12 cellular contexts compared by ENCODE assay signal in genomic region chr3:12508316-12508715, GRCh38. TPM values are rescaled to one million over a fixed set of nuclear protein-coding genes. Genes with fewer than 3 reads are reported as not detected.
DNase-seq lines count a peak whose midpoint lies in the region; ATAC-seq, FAIRE-seq and TF ChIP-seq lines count a peak whose summit lies in the region.
"Had no signal": no experiment of that assay in that cellular context is flagged by ENCODE, and none has a peak within 500 bp of the region (broad histone marks: within the 10 kb centered on the region; RNA-seq: fewer than 3 reads in every experiment).

No MANE protein-coding gene starts in this region.

- H3K27me3 ChIP-seq in adipocyte (replicated peaks; ENCODE audit: control insufficient read depth, insufficient read depth, low read length) = no peaks in the 10 kb centered on the region
- H3K27me3 ChIP-seq in small intestine (ENCODE audit: control insufficient read depth in 2 of 2, insufficient read depth in 2 of 2, low read length in 2 of 2) = no peaks in the 10 kb centered on the region

- H3K9me3 ChIP-seq in adipocyte (ENCODE audit: control insufficient read depth, low read length) (no peaks in the 10 kb centered on the region), small intestine (ENCODE audit: control insufficient read depth, low read depth) (no peaks in the 10 kb centered on the region)

- no peak for FAIRE-seq in small intestine (lab: Jason Lieb, UNC)
- FAIRE-seq: colon had no signal

- ATAC-seq in sciatic nerve (peak; percentile 72), HG03520 (IDR thresholded peaks at IDR 0.05; ENCODE audit: unreplicated experiment) (no peak)

- 80 to 92% (median 89%) methylated on average over 5 of the region's 5 CpGs for WGBS in small intestine, 3 donors

- DNase-seq in ELR (ENCODE audit: low read depth) (peak; percentile 98), adipocyte (ENCODE audit: low read depth) (peak; percentile 93), glomerular visceral epithelial cell (ENCODE audit: extremely low spot score) (peak; percentile 82), sciatic nerve (ENCODE audit: low spot score) (no peak), HEK293T (ENCODE audit: extremely low spot score) (no peak), small intestine (no peak), mesenteric fat pad (ENCODE audit: low spot score) (no peak)
- DNase-seq: activated B cell treated with CpG ODN at 0.5 μM for 24 hours, DMS79, NCI-H446 treated with DMSO at 0.1 percent for 48 hours had no signal

- peak overlapping the region; percentile 35 for H3K4me3 ChIP-seq in adipocyte (ENCODE audit: low read length)
- H3K4me3 ChIP-seq in small intestine (ENCODE audit: low read depth in 1 of 2, low read length in 2 of 2) = no peak overlapping the region

- CTCF ChIA-PET in HEK293T (lab: Yijun Ruan, JAX) = no interaction called here

- peak overlapping the region; percentile 70 for H3K9ac ChIP-seq in adipocyte (ENCODE audit: low read length)

- H3K36me3 ChIP-seq in adipocyte (ENCODE audit: control insufficient read depth, insufficient read depth, low read length, severe bottlenecking) (peaks cover 29% of the 10 kb centered on the region), small intestine (ENCODE audit: control insufficient read depth in 2 of 2, insufficient read depth in 2 of 2, low read length in 2 of 2) (peaks cover 0 to 8% of the 10 kb centered on the region in 2 donors)

- H3K4me1 ChIP-seq in adipocyte (ENCODE audit: control insufficient read depth, insufficient read depth, low read length) = peaks cover 31% of the 10 kb centered on the region
- no peaks in the 10 kb centered on the region for H3K4me1 ChIP-seq in small intestine (ENCODE audit: control insufficient read depth in 2 of 2, insufficient read depth in 1 of 2, low read depth in 1 of 2, low read length in 1 of 2)

- intact Hi-C loops in sciatic nerve (cut with DNase I) = no loop called here

- POLR2A ChIA-PET in HEK293T (lab: Yijun Ruan, JAX) = interaction anchor here (1.7 kb wide), 1 partner anchor 24 kb away, joined by 5 read pairs; the partner anchor contains the start of gene TSEN2

- no peak overlapping the region for H3K27ac ChIP-seq in small intestine (ENCODE audit: low read depth in 1 of 2, low read length in 1 of 2)

TF ChIP-seq in HEK293T, 16 proteins besides CTCF, POLR2A, EP300 and RAD21:
- TF ChIP-seq LEF1 (IDR thresholded peaks at IDR 0.05; ENCODE audit: borderline replicate concordance) (no peak), ZNF384 (IDR thresholded peaks at IDR 0.05) (no peak), TARDBP (IDR thresholded peaks at IDR 0.05) (no peak), SP1 (IDR thresholded peaks at IDR 0.05) (no peak), NFRKB (IDR thresholded peaks at IDR 0.05) (no peak), FOXA1 (IDR thresholded peaks at IDR 0.05) (no peak), BHLHE40 (IDR thresholded peaks at IDR 0.05; ENCODE audit: borderline replicate concordance) (no peak), CTBP1 (IDR thresholded peaks at IDR 0.05; ENCODE audit: borderline replicate concordance) (no peak)

RNA-seq across cellular contexts. Expression of gene TSEN2, which starts 24.0 kb away (rescaled TPM):
- total RNA-seq in sciatic nerve (22.2 TPM), mesenteric fat pad (24.9 TPM)
- polyA plus RNA-seq in small intestine = 10 to 100 TPM in 1 of 3 donors, 1 to 10 TPM in 2; 4.6 to 10.4 (median 6.7) TPM

RNA-seq across cellular contexts. Expression of gene MKRN2OS, which starts 37.0 kb away (rescaled TPM):
- total RNA-seq in sciatic nerve (not detected), mesenteric fat pad (not detected)
- 10 to 100 TPM in 2 of 3 donors, 1 to 10 TPM in 1; 7.6 to 23.9 (median 10.3) TPM for polyA plus RNA-seq in small intestine
- total RNA-seq: activated B cell treated with CpG ODN at 0.5 μM for 24 hours had no signal

RNA-seq across cellular contexts. Expression of gene MKRN2, which starts 48.6 kb away (rescaled TPM):
- total RNA-seq in sciatic nerve (23.9 TPM), mesenteric fat pad (26.6 TPM)
- 10 to 100 TPM; 12.7 to 16.0 (median 13.2) TPM for polyA plus RNA-seq in small intestine

Comparison
In these comparisons a context has a peak if more than half of its experiments do, and no peak if none do; other contexts are left out.
1. DNase-seq: peak in ELR (single experiment), adipocyte (single experiment) and glomerular visceral epithelial cell (single experiment); none in sciatic nerve (single experiment), HEK293T (single experiment), small intestine (single experiment) and mesenteric fat pad (single experiment).